Comparison of ENCODE assay signal across 1 cellular context in the genomic region with DNA sequence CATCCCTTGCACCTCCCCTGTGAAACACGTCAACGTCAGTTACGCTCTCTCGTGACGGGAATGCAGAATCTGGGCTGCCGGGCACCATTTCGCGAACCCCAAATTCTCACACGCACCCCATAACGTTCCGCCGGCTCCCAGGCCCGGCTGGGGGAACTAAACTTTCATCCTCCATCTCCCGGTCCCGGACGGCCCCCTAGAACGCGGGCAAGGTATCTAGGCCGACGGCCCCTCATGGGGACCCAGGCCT.
TF ChIP-seq lines count a peak whose summit lies in the region.

No MANE protein-coding gene starts in this region.

TF ChIP-seq in K562, 482 proteins besides CTCF, POLR2A, EP300 and RAD21 (continued from another document and continues in another):
- TF ChIP-seq, protein P1, sequence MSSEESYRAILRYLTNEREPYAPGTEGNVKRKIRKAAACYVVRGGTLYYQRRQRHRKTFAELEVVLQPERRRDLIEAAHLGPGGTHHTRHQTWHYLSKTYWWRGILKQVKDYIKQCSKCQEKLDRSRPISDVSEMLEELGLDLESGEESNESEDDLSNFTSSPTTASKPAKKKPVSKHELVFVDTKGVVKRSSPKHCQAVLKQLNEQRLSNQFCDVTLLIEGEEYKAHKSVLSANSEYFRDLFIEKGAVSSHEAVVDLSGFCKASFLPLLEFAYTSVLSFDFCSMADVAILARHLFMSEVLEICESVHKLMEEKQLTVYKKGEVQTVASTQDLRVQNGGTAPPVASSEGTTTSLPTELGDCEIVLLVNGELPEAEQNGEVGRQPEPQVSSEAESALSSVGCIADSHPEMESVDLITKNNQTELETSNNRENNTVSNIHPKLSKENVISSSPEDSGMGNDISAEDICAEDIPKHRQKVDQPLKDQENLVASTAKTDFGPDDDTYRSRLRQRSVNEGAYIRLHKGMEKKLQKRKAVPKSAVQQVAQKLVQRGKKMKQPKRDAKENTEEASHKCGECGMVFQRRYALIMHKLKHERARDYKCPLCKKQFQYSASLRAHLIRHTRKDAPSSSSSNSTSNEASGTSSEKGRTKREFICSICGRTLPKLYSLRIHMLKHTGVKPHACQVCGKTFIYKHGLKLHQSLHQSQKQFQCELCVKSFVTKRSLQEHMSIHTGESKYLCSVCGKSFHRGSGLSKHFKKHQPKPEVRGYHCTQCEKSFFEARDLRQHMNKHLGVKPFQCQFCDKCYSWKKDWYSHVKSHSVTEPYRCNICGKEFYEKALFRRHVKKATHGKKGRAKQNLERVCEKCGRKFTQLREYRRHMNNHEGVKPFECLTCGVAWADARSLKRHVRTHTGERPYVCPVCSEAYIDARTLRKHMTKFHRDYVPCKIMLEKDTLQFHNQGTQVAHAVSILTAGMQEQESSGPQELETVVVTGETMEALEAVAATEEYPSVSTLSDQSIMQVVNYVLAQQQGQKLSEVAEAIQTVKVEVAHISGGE (CRISPR knock-in tag; IDR thresholded peaks at IDR 0.05) = peak in 1 of 3 experiments; percentile 53; a peak in 1 of 6 replicates
- TF ChIP-seq, protein P2, sequence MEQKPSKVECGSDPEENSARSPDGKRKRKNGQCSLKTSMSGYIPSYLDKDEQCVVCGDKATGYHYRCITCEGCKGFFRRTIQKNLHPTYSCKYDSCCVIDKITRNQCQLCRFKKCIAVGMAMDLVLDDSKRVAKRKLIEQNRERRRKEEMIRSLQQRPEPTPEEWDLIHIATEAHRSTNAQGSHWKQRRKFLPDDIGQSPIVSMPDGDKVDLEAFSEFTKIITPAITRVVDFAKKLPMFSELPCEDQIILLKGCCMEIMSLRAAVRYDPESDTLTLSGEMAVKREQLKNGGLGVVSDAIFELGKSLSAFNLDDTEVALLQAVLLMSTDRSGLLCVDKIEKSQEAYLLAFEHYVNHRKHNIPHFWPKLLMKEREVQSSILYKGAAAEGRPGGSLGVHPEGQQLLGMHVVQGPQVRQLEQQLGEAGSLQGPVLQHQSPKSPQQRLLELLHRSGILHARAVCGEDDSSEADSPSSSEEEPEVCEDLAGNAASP (IDR thresholded peaks at IDR 0.05) = no peak
- TF ChIP-seq, protein P3, sequence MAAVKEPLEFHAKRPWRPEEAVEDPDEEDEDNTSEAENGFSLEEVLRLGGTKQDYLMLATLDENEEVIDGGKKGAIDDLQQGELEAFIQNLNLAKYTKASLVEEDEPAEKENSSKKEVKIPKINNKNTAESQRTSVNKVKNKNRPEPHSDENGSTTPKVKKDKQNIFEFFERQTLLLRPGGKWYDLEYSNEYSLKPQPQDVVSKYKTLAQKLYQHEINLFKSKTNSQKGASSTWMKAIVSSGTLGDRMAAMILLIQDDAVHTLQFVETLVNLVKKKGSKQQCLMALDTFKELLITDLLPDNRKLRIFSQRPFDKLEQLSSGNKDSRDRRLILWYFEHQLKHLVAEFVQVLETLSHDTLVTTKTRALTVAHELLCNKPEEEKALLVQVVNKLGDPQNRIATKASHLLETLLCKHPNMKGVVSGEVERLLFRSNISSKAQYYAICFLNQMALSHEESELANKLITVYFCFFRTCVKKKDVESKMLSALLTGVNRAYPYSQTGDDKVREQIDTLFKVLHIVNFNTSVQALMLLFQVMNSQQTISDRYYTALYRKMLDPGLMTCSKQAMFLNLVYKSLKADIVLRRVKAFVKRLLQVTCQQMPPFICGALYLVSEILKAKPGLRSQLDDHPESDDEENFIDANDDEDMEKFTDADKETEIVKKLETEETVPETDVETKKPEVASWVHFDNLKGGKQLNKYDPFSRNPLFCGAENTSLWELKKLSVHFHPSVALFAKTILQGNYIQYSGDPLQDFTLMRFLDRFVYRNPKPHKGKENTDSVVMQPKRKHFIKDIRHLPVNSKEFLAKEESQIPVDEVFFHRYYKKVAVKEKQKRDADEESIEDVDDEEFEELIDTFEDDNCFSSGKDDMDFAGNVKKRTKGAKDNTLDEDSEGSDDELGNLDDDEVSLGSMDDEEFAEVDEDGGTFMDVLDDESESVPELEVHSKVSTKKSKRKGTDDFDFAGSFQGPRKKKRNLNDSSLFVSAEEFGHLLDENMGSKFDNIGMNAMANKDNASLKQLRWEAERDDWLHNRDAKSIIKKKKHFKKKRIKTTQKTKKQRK (IDR thresholded peaks at IDR 0.05; ENCODE audit: borderline replicate concordance, low read depth, low read length) = no peak
- TF ChIP-seq GATAD2A (IDR thresholded peaks at IDR 0.05) = peak; percentile 83; the same call in 1 of the 2 replicates
- TF ChIP-seq FOXP1 (CRISPR knock-in tag; IDR thresholded peaks at IDR 0.05) = no peak
- no peak for TF ChIP-seq SNRNP70 (optimal IDR thresholded peaks at IDR 0.05; ENCODE audit: low read depth, low read length)
- no peak for TF ChIP-seq PTBP1 (IDR thresholded peaks at IDR 0.05; ENCODE audit: low read depth, low read length)
- TF ChIP-seq NFRKB (IDR thresholded peaks at IDR 0.05; ENCODE audit: low read depth) = peak; percentile 83; the same call in 1 of the 2 replicates
- peak; percentile 60; the same call in 1 of the 2 replicates for TF ChIP-seq DPF2 (IDR thresholded peaks at IDR 0.05)
- TF ChIP-seq HDAC1 (IDR thresholded peaks at IDR 0.05) = no peak; a peak in 1 of 4 replicates
- no peak for TF ChIP-seq TGIF2 (CRISPR knock-in tag; IDR thresholded peaks at IDR 0.05)
- TF ChIP-seq, protein P4, sequence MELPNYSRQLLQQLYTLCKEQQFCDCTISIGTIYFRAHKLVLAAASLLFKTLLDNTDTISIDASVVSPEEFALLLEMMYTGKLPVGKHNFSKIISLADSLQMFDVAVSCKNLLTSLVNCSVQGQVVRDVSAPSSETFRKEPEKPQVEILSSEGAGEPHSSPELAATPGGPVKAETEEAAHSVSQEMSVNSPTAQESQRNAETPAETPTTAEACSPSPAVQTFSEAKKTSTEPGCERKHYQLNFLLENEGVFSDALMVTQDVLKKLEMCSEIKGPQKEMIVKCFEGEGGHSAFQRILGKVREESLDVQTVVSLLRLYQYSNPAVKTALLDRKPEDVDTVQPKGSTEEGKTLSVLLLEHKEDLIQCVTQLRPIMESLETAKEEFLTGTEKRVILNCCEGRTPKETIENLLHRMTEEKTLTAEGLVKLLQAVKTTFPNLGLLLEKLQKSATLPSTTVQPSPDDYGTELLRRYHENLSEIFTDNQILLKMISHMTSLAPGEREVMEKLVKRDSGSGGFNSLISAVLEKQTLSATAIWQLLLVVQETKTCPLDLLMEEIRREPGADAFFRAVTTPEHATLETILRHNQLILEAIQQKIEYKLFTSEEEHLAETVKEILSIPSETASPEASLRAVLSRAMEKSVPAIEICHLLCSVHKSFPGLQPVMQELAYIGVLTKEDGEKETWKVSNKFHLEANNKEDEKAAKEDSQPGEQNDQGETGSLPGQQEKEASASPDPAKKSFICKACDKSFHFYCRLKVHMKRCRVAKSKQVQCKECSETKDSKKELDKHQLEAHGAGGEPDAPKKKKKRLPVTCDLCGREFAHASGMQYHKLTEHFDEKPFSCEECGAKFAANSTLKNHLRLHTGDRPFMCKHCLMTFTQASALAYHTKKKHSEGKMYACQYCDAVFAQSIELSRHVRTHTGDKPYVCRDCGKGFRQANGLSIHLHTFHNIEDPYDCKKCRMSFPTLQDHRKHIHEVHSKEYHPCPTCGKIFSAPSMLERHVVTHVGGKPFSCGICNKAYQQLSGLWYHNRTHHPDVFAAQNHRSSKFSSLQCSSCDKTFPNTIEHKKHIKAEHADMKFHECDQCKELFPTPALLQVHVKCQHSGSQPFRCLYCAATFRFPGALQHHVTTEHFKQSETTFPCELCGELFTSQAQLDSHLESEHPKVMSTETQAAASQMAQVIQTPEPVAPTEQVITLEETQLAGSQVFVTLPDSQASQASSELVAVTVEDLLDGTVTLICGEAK (IDR thresholded peaks at IDR 0.05) = peak; percentile 31; the same call in 1 of the 2 replicates
- TF ChIP-seq, protein P4 (CRISPR knock-in tag; IDR thresholded peaks at IDR 0.05) = no peak
- TF ChIP-seq DMBX1 (CRISPR knock-in tag; IDR thresholded peaks at IDR 0.05; ENCODE audit: borderline replicate concordance) = no peak
- 0 out of 4 replicates have a peak, but pooled peaks of 1 of the 2 experiments have one; percentile 10 for TF ChIP-seq TEAD1 (CRISPR knock-in tag; IDR thresholded peaks at IDR 0.05)
- TF ChIP-seq, protein P5, sequence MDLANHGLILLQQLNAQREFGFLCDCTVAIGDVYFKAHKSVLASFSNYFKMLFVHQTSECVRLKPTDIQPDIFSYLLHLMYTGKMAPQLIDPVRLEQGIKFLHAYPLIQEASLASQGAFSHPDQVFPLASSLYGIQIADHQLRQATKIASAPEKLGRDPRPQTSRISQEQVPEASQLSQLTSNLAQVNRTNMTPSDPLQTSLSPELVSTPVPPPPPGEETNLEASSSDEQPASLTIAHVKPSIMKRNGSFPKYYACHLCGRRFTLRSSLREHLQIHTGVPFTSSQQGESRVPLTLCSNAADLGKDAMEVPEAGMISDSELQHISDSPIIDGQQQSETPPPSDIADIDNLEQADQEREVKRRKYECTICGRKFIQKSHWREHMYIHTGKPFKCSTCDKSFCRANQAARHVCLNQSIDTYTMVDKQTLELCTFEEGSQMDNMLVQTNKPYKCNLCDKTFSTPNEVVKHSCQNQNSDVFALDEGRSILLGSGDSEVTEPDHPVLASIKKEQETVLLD (IDR thresholded peaks at IDR 0.05) = peak; percentile 55; the same call in 1 of the 2 replicates
- TF ChIP-seq, protein P6, sequence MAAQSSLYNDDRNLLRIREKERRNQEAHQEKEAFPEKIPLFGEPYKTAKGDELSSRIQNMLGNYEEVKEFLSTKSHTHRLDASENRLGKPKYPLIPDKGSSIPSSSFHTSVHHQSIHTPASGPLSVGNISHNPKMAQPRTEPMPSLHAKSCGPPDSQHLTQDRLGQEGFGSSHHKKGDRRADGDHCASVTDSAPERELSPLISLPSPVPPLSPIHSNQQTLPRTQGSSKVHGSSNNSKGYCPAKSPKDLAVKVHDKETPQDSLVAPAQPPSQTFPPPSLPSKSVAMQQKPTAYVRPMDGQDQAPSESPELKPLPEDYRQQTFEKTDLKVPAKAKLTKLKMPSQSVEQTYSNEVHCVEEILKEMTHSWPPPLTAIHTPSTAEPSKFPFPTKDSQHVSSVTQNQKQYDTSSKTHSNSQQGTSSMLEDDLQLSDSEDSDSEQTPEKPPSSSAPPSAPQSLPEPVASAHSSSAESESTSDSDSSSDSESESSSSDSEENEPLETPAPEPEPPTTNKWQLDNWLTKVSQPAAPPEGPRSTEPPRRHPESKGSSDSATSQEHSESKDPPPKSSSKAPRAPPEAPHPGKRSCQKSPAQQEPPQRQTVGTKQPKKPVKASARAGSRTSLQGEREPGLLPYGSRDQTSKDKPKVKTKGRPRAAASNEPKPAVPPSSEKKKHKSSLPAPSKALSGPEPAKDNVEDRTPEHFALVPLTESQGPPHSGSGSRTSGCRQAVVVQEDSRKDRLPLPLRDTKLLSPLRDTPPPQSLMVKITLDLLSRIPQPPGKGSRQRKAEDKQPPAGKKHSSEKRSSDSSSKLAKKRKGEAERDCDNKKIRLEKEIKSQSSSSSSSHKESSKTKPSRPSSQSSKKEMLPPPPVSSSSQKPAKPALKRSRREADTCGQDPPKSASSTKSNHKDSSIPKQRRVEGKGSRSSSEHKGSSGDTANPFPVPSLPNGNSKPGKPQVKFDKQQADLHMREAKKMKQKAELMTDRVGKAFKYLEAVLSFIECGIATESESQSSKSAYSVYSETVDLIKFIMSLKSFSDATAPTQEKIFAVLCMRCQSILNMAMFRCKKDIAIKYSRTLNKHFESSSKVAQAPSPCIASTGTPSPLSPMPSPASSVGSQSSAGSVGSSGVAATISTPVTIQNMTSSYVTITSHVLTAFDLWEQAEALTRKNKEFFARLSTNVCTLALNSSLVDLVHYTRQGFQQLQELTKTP (IDR thresholded peaks at IDR 0.05; ENCODE audit: low read depth in 1 of 2, partially characterized antibody in 2 of 2) = peak in 1 of 2 experiments; percentile 16
- TF ChIP-seq MXI1 (IDR thresholded peaks at IDR 0.05; ENCODE audit: low read depth, low read length) = no peak
- TF ChIP-seq ZNF24 (IDR thresholded peaks at IDR 0.05) = 0 out of 2 replicates have a peak, but pooled peaks have one; percentile 14
- TF ChIP-seq, protein P7, sequence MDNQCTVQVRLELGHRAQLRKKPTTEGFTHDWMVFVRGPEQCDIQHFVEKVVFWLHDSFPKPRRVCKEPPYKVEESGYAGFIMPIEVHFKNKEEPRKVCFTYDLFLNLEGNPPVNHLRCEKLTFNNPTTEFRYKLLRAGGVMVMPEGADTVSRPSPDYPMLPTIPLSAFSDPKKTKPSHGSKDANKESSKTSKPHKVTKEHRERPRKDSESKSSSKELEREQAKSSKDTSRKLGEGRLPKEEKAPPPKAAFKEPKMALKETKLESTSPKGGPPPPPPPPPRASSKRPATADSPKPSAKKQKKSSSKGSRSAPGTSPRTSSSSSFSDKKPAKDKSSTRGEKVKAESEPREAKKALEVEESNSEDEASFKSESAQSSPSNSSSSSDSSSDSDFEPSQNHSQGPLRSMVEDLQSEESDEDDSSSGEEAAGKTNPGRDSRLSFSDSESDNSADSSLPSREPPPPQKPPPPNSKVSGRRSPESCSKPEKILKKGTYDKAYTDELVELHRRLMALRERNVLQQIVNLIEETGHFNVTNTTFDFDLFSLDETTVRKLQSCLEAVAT (IDR thresholded peaks at IDR 0.05) = no peak
- no peak for TF ChIP-seq HMG20A (CRISPR knock-in tag; conservative IDR thresholded peaks at IDR 0.05)
- peak; percentile 43; the same call in 1 of the 2 replicates for TF ChIP-seq SMARCC2 (IDR thresholded peaks at IDR 0.05; ENCODE audit: low read depth)
- no peak for TF ChIP-seq MECOM (CRISPR knock-in tag; IDR thresholded peaks at IDR 0.05)
- no peak for TF ChIP-seq HMGN3 (IDR thresholded peaks at IDR 0.05; ENCODE audit: borderline replicate concordance, extremely low read depth, insufficient read length, low read depth, low read length)
- 0 out of 2 replicates have a peak, but pooled peaks have one; percentile 55 for TF ChIP-seq HDGF (IDR thresholded peaks at IDR 0.05)
- no peak for TF ChIP-seq ZNF174 (CRISPR knock-in tag; IDR thresholded peaks at IDR 0.05)
- no peak for TF ChIP-seq ZBTB1 (CRISPR knock-in tag; IDR thresholded peaks at IDR 0.05; ENCODE audit: borderline replicate concordance, low read depth)
- peak; percentile 75 for TF ChIP-seq HNRNPLL (IDR thresholded peaks at IDR 0.05; ENCODE audit: low read depth, low read length, poor library complexity, severe bottlenecking)
